ENCODE assay signal across 1 cellular context in genomic region chr3:61236556-61236955, GRCh38.
TF ChIP-seq lines count a peak whose summit lies in the region.

No MANE protein-coding gene starts in this region.

TF ChIP-seq in HepG2, 621 proteins besides CTCF, POLR2A, EP300 and RAD21 (continued from another document):
- TF ChIP-seq, protein P1, sequence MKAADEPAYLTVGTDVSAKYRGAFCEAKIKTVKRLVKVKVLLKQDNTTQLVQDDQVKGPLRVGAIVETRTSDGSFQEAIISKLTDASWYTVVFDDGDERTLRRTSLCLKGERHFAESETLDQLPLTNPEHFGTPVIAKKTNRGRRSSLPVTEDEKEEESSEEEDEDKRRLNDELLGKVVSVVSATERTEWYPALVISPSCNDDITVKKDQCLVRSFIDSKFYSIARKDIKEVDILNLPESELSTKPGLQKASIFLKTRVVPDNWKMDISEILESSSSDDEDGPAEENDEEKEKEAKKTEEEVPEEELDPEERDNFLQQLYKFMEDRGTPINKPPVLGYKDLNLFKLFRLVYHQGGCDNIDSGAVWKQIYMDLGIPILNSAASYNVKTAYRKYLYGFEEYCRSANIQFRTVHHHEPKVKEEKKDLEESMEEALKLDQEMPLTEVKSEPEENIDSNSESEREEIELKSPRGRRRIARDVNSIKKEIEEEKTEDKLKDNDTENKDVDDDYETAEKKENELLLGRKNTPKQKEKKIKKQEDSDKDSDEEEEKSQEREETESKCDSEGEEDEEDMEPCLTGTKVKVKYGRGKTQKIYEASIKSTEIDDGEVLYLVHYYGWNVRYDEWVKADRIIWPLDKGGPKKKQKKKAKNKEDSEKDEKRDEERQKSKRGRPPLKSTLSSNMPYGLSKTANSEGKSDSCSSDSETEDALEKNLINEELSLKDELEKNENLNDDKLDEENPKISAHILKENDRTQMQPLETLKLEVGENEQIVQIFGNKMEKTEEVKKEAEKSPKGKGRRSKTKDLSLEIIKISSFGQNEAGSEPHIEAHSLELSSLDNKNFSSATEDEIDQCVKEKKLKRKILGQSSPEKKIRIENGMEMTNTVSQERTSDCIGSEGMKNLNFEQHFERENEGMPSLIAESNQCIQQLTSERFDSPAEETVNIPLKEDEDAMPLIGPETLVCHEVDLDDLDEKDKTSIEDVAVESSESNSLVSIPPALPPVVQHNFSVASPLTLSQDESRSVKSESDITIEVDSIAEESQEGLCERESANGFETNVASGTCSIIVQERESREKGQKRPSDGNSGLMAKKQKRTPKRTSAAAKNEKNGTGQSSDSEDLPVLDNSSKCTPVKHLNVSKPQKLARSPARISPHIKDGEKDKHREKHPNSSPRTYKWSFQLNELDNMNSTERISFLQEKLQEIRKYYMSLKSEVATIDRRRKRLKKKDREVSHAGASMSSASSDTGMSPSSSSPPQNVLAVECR (CRISPR knock-in tag; IDR thresholded peaks at IDR 0.05; ENCODE audit: borderline replicate concordance), result no peak
- TF ChIP-seq ARHGAP35 (CRISPR knock-in tag; IDR thresholded peaks at IDR 0.05; ENCODE audit: borderline replicate concordance) (no peak), BRF2 (CRISPR knock-in tag; IDR thresholded peaks at IDR 0.05) (no peak), ZNF878 (CRISPR knock-in tag; IDR thresholded peaks at IDR 0.05) (no peak), ZXDC (CRISPR knock-in tag; IDR thresholded peaks at IDR 0.05) (no peak), STAG1 (CRISPR knock-in tag; IDR thresholded peaks at IDR 0.05) (no peak), ZSCAN29 (CRISPR knock-in tag; conservative IDR thresholded peaks at IDR 0.05) (no peak), ATM (IDR thresholded peaks at IDR 0.05; ENCODE audit: borderline replicate concordance) (no peak), ZEB1 (IDR thresholded peaks at IDR 0.05; ENCODE audit: insufficient replicate concordance, low read depth) (no peak), ZNF775 (CRISPR knock-in tag; IDR thresholded peaks at IDR 0.05; ENCODE audit: borderline replicate concordance) (no peak), SMAD3 (CRISPR knock-in tag; IDR thresholded peaks at IDR 0.05) (no peak), YEATS2 (CRISPR knock-in tag; IDR thresholded peaks at IDR 0.05; ENCODE audit: borderline replicate concordance) (no peak), ZBTB7A (CRISPR knock-in tag; IDR thresholded peaks at IDR 0.05) (no peak), BRCA1 (CRISPR knock-in tag; IDR thresholded peaks at IDR 0.05) (no peak), FOXC1 (CRISPR knock-in tag; IDR thresholded peaks at IDR 0.05; ENCODE audit: borderline replicate concordance) (no peak), USF2 (IDR thresholded peaks at IDR 0.05; ENCODE audit: low read depth, low read length) (no peak), USF2 (CRISPR knock-in tag; IDR thresholded peaks at IDR 0.05; ENCODE audit: borderline replicate concordance) (no peak)
- TF ChIP-seq, protein P2, sequence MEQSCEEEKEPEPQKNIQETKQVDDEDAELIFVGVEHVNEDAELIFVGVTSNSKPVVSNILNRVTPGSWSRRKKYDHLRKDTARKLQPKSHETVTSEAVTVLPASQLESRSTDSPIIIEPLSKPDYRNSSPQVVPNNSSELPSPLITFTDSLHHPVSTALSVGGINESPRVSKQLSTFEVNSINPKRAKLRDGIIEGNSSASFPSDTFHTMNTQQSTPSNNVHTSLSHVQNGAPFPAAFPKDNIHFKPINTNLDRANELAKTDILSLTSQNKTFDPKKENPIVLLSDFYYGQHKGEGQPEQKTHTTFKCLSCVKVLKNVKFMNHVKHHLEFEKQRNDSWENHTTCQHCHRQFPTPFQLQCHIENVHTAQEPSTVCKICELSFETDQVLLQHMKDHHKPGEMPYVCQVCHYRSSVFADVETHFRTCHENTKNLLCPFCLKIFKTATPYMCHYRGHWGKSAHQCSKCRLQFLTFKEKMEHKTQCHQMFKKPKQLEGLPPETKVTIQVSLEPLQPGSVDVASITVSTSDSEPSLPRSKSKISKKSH (CRISPR knock-in tag; IDR thresholded peaks at IDR 0.05; ENCODE audit: borderline replicate concordance), result no peak
